20 cellular contexts compared by ENCODE assay signal in the genomic region with DNA sequence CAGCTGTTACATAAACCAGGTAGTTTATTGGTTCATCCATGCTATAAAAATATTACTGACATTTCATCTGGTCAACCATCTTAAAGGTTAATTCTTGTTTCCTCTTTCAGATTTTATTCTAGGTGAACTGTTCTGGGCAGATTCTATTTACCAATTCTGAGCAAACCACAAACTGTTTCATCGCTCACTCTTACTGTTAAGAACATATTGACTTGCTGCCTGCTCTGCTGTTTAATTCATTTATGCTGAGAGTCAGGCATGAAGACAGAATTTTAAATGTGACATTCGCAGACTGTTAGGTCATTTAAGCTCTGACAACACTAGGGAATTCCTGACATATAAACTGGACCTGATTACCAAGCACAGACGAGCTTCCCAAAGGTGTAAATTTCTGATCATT.
DNase-seq lines count a peak whose midpoint lies in the region; ATAC-seq and TF ChIP-seq lines count a peak whose summit lies in the region.
"Had no signal": no experiment of that assay in that cellular context is flagged by ENCODE, and none has a peak within 500 bp of the region (broad histone marks: within the 10 kb centered on the region; RNA-seq: fewer than 3 reads in every experiment).

No MANE protein-coding gene starts in this region.

- peak overlapping the region; percentile 21 for H3K27ac ChIP-seq in neural cell (ENCODE audit: low read length)
- H3K27ac ChIP-seq: BLaER1 had no signal

- no peaks in the 10 kb centered on the region for H3K9me3 Mint-ChIP-seq in brain
- no peaks in the 10 kb centered on the region for H3K9me3 Mint-ChIP-seq in activated T-helper 17 cell treated with anti-CD3 and anti-CD28 coated beads, Interleukin-2, amount 50 U/mL, for 72 hours
- H3K9me3 Mint-ChIP-seq in naive thymus-derived CD8-positive, alpha-beta T cell, result no peaks in the 10 kb centered on the region
- H3K9me3 Mint-ChIP-seq: CD8-positive, alpha-beta T cell; H9 had no signal

- H3K9ac ChIP-seq in neural cell (ENCODE audit: low read length), result peak overlapping the region; percentile 11
- H3K9ac ChIP-seq: BLaER1 had no signal

- no peaks in the 10 kb centered on the region for H3K9me3 ChIP-seq in neural cell (ENCODE audit: low read length)
- H3K9me3 ChIP-seq: BLaER1 had no signal

- peak overlapping the region; percentile 14 for H3K4me3 ChIP-seq in neural cell (ENCODE audit: low read length)
- H3K4me3 ChIP-seq: BLaER1 had no signal

- H3K27me3 Mint-ChIP-seq in brain, result peaks cover 3% of the 10 kb centered on the region
- H3K27me3 Mint-ChIP-seq in activated T-helper 17 cell treated with anti-CD3 and anti-CD28 coated beads, Interleukin-2, amount 50 U/mL, for 72 hours, result no peaks in the 10 kb centered on the region
- H3K27me3 Mint-ChIP-seq in naive thymus-derived CD8-positive, alpha-beta T cell, result no peaks in the 10 kb centered on the region

- H3K79me2 ChIP-seq in neural cell (replicated peaks; ENCODE audit: insufficient read depth, low read length), result no peaks in the 10 kb centered on the region

- TF ChIP-seq RAD21 in neural cell (conservative IDR thresholded peaks at IDR 0.05), result peak; percentile 10

- H3K36me3 Mint-ChIP-seq in brain, result peaks cover 17% of the 10 kb centered on the region
- H3K36me3 Mint-ChIP-seq in activated T-helper 17 cell treated with anti-CD3 and anti-CD28 coated beads, Interleukin-2, amount 50 U/mL, for 72 hours (ENCODE audit: low read depth), result peaks cover 40% of the 10 kb centered on the region
- H3K36me3 Mint-ChIP-seq in naive thymus-derived CD8-positive, alpha-beta T cell, result peaks cover 27 to 58% (median 41%) of the 10 kb centered on the region in 3 donors

- peaks cover 32% of the 10 kb centered on the region for H3K4me1 Mint-ChIP-seq in brain
- no peaks in the 10 kb centered on the region for H3K4me1 Mint-ChIP-seq in activated T-helper 17 cell treated with anti-CD3 and anti-CD28 coated beads, Interleukin-2, amount 50 U/mL, for 72 hours
- H3K4me1 Mint-ChIP-seq in naive thymus-derived CD8-positive, alpha-beta T cell, result peaks cover 0 to 2% (median 0%) of the 10 kb centered on the region in 4 donors

- peak; percentile 55 for DNase-seq in NCI-H2107 treated with DMSO at 0.1 percent for 48 hours (lab: John Stamatoyannopoulos, UW; ENCODE audit: unreplicated experiment)
- no peak for DNase-seq in NCI-H146 (lab: John Stamatoyannopoulos, UW)
- no peak for DNase-seq in naive thymus-derived CD8-positive, alpha-beta T cell
- DNase-seq: Calu3; CD8-positive, alpha-beta T cell; H9; KG1; NCI-H1048; NCI-H1436; NCI-H2029; NCI-H446 treated with DMSO at 0.1 percent for 48 hours; NCI-H69; NK-92 treated with Interleukin-12 subunit alpha and Interleukin-12 subunit beta, amount 100 ng/mL, for 24 hours; SHP77 had no signal

- H3F3A ChIP-seq in neural cell (ENCODE audit: insufficient read depth, low read length, poor library complexity, severe bottlenecking), result peaks cover 3% of the 10 kb centered on the region

- H3K36me3 ChIP-seq in neural cell (ENCODE audit: insufficient read depth, low read length), result no peaks in the 10 kb centered on the region
- H3K36me3 ChIP-seq: BLaER1 had no signal

- POLR2A ChIA-PET in naive thymus-derived CD8-positive, alpha-beta T cell (lab: Charles Lee), result no interaction called here

- H3K27ac Mint-ChIP-seq in brain, result peak overlapping the region in 3 of 5 experiments; percentile 1 to 74 (median 8)
- H3K27ac Mint-ChIP-seq in activated T-helper 17 cell treated with anti-CD3 and anti-CD28 coated beads, Interleukin-2, amount 50 U/mL, for 72 hours, result no peak overlapping the region
- H3K27ac Mint-ChIP-seq in naive thymus-derived CD8-positive, alpha-beta T cell, result no peak overlapping the region
- H3K27ac Mint-ChIP-seq: CD8-positive, alpha-beta T cell; H9 had no signal

- TF ChIP-seq EP300 in neural cell (conservative IDR thresholded peaks at IDR 0.05; ENCODE audit: poor library complexity, severe bottlenecking), result peak; percentile 10

- TF ChIP-seq CTCF in brain (conservative IDR thresholded peaks at IDR 0.05), result no peak
- TF ChIP-seq CTCF in neural cell (IDR thresholded peaks at IDR 0.05; ENCODE audit: poor library complexity, severe bottlenecking), result no peak

- H3K9me2 ChIP-seq in neural cell (ENCODE audit: insufficient read depth, low read length), result no peaks in the 10 kb centered on the region

- peak overlapping the region in 1 of 5 experiments; percentile 2 for H3K4me3 Mint-ChIP-seq in brain
- H3K4me3 Mint-ChIP-seq in activated T-helper 17 cell treated with anti-CD3 and anti-CD28 coated beads, Interleukin-2, amount 50 U/mL, for 72 hours, result no peak overlapping the region
- H3K4me3 Mint-ChIP-seq in naive thymus-derived CD8-positive, alpha-beta T cell, result no peak overlapping the region
- H3K4me3 Mint-ChIP-seq: CD8-positive, alpha-beta T cell; H9 had no signal

- peak overlapping the region; percentile 15 for H3K4me2 ChIP-seq in neural cell (ENCODE audit: low read length)
- H3K4me2 ChIP-seq: BLaER1 had no signal

- no peak overlapping the region for H2AFZ ChIP-seq in neural cell (ENCODE audit: low read depth, low read length)

- no peaks in the 10 kb centered on the region for H3K27me3 ChIP-seq in neural cell (ENCODE audit: insufficient read depth, low read depth, low read length)
- H3K27me3 ChIP-seq: BLaER1 had no signal

- ATAC-seq in HG02870 (IDR thresholded peaks at IDR 0.05; ENCODE audit: unreplicated experiment) (peak; percentile 68), GM19324 (IDR thresholded peaks at IDR 0.05; ENCODE audit: low FRiP score, unreplicated experiment) (no peak)
- no peak for ATAC-seq in activated T-helper 17 cell treated with anti-CD3 and anti-CD28 coated beads, Interleukin-2, amount 50 U/mL, for 72 hours (replicated peaks)
- ATAC-seq in naive thymus-derived CD8-positive, alpha-beta T cell, result no peak
- ATAC-seq: CD8-positive, alpha-beta T cell had no signal

- H4K20me1 ChIP-seq in neural cell (ENCODE audit: insufficient read depth), result no peaks in the 10 kb centered on the region
- H4K20me1 ChIP-seq: BLaER1 had no signal

TF ChIP-seq in neural cell, 6 proteins besides CTCF, POLR2A, EP300 and RAD21:
- no peak for TF ChIP-seq TAF1 (IDR thresholded peaks at IDR 0.05; ENCODE audit: low read depth)
- TF ChIP-seq, protein P1, sequence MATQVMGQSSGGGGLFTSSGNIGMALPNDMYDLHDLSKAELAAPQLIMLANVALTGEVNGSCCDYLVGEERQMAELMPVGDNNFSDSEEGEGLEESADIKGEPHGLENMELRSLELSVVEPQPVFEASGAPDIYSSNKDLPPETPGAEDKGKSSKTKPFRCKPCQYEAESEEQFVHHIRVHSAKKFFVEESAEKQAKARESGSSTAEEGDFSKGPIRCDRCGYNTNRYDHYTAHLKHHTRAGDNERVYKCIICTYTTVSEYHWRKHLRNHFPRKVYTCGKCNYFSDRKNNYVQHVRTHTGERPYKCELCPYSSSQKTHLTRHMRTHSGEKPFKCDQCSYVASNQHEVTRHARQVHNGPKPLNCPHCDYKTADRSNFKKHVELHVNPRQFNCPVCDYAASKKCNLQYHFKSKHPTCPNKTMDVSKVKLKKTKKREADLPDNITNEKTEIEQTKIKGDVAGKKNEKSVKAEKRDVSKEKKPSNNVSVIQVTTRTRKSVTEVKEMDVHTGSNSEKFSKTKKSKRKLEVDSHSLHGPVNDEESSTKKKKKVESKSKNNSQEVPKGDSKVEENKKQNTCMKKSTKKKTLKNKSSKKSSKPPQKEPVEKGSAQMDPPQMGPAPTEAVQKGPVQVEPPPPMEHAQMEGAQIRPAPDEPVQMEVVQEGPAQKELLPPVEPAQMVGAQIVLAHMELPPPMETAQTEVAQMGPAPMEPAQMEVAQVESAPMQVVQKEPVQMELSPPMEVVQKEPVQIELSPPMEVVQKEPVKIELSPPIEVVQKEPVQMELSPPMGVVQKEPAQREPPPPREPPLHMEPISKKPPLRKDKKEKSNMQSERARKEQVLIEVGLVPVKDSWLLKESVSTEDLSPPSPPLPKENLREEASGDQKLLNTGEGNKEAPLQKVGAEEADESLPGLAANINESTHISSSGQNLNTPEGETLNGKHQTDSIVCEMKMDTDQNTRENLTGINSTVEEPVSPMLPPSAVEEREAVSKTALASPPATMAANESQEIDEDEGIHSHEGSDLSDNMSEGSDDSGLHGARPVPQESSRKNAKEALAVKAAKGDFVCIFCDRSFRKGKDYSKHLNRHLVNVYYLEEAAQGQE (IDR thresholded peaks at IDR 0.05; ENCODE audit: borderline replicate concordance), result no peak
- TF ChIP-seq POLR2AphosphoS5 (IDR thresholded peaks at IDR 0.05), result no peak
- no peak for TF ChIP-seq EZH2 (IDR thresholded peaks at IDR 0.05; ENCODE audit: borderline replicate concordance, insufficient read depth, low read length, poor library complexity, severe bottlenecking)
- TF ChIP-seq SMC3 (conservative IDR thresholded peaks at IDR 0.05; ENCODE audit: poor library complexity), result no peak
- no peak for TF ChIP-seq MXI1 (conservative IDR thresholded peaks at IDR 0.05; ENCODE audit: poor library complexity, severe bottlenecking)

Comparison
In these comparisons a context has a peak if more than half of its experiments do, and no peak if none do; other contexts are left out.
1. H3K27ac Mint-ChIP-seq: peak in brain (3 of 5); none in activated T-helper 17 cell treated with anti-CD3 and anti-CD28 coated beads, Interleukin-2, amount 50 U/mL, for 72 hours (single experiment) and naive thymus-derived CD8-positive, alpha-beta T cell (0 of 10).